In genomic region chr6:169709293-169709692, GRCh38 we compare ENCODE assay signal across 21 cellular contexts.
A peak's percentile ranks its signal among the peaks of the same experiment; 100 is the strongest.
DNase-seq lines count a peak whose midpoint lies in the region; ATAC-seq, FAIRE-seq and TF ChIP-seq lines count a peak whose summit lies in the region.
"Had no signal": no experiment of that assay in that cellular context is flagged by ENCODE, and none has a peak within 500 bp of the region (broad histone marks: within the 10 kb centered on the region; RNA-seq: fewer than 3 reads in every experiment).

No MANE protein-coding gene starts in this region.

- peaks cover 13% of the 10 kb centered on the region for H3K4me1 ChIP-seq in OCI-LY3 (ENCODE audit: low read length)

- no peak overlapping the region for H2AFZ ChIP-seq in OCI-LY3 (ENCODE audit: low read depth, low read length)

- H3K4me3 ChIP-seq in OCI-LY3 (ENCODE audit: low read length), result no peak overlapping the region
- H3K4me3 ChIP-seq: ascending aorta had no signal

- no peaks in the 10 kb centered on the region for H3K9me3 ChIP-seq in OCI-LY3 (ENCODE audit: insufficient read depth, low read length)
- H3K9me3 ChIP-seq: ascending aorta had no signal

- no peak overlapping the region for H3K27ac ChIP-seq in OCI-LY3 (ENCODE audit: low read length)
- H3K27ac ChIP-seq: ascending aorta, VCaP had no signal

- H4K20me1 ChIP-seq in OCI-LY3 (ENCODE audit: insufficient read depth, low read length), result 0 out of 2 replicates have a peak, but pooled peaks cover 6% of the 10 kb centered on the region

- H3K79me2 ChIP-seq in OCI-LY3 (ENCODE audit: low read length), result peaks cover 13% of the 10 kb centered on the region

- TF ChIP-seq CTCF in D721Med (IDR thresholded peaks at IDR 0.05; ENCODE audit: insufficient read depth, missing control alignments) (no peak), OCI-LY3 (IDR thresholded peaks at IDR 0.05; ENCODE audit: low read depth, low read length) (no peak)

- peak overlapping the region; percentile 0; the same call in 1 of the 2 replicates for H3K4me2 ChIP-seq in OCI-LY3 (ENCODE audit: low read length)

- no peak for DNase-seq in D721Med (ENCODE audit: insufficient read length, low spot score)
- no peak for DNase-seq in OCI-M1 (lab: John Stamatoyannopoulos, UW)
- no peak for DNase-seq in cerebellar nuclear complex (lab: John Stamatoyannopoulos, UW)
- no peak for DNase-seq in SW480 (ENCODE audit: low spot score)
- DNase-seq: activated gamma-delta T cell; COR-L47; effector memory CD4-positive, alpha-beta T cell; H9; MM.1S; NCI-H1930; nucleus accumbens; retina; T-cell had no signal

- peak; percentile 70 for ATAC-seq in GM18511 (IDR thresholded peaks at IDR 0.05; ENCODE audit: unreplicated experiment)
- peak; percentile 58 for ATAC-seq in HG02884 (IDR thresholded peaks at IDR 0.05; ENCODE audit: unreplicated experiment)
- no peak for ATAC-seq in HG03097 (IDR thresholded peaks at IDR 0.05; ENCODE audit: low FRiP score, unreplicated experiment)
- ATAC-seq: HepG2, Right ventricle myocardium inferior, T-cell had no signal

- H3K9ac ChIP-seq in OCI-LY3 (ENCODE audit: low read length), result no peak overlapping the region

- FAIRE-seq in D721Med (lab: Jason Lieb, UNC), result peak; percentile 46
- FAIRE-seq: HepG2 had no signal

- H3K27me3 ChIP-seq in OCI-LY3 (ENCODE audit: low read depth, low read length), result no peaks in the 10 kb centered on the region
- H3K27me3 ChIP-seq: ascending aorta had no signal

- H3K36me3 ChIP-seq in OCI-LY3 (replicated peaks; ENCODE audit: low read depth, low read length), result peaks cover 6% of the 10 kb centered on the region
